Comparison of ENCODE assay signal across 1 cellular context in the genomic region with DNA sequence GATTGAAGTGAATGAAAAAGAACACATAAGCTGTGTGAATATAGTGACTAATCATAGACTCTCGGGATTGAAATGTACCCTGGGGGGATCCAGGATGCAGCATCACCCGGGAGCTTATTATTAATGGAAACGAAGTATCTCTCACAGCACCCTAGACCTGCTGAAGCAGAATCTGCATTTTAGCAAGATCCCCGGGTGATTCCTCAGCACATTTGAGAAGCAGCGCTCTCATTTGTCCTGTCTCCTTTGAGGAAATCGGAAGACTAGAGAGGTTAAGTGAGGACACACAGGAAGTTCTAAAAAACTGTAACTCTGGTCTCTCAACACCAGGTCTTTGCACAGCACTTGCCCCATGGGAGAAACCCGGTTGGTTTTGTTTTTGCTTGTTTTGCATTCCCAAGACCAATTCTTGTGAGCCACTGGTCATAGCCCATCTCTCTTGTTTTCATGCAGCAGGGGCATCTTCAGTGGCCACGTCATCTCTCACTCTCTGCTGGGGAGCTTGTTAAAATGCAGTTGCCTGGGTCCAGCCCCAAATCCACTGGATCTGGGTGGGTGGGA.
TF ChIP-seq lines count a peak whose summit lies in the region.

No MANE protein-coding gene starts in this region.

TF ChIP-seq in A549, 52 proteins besides CTCF, POLR2A, EP300 and RAD21 (continued from another document):
- TF ChIP-seq KDM1A (IDR thresholded peaks at IDR 0.05; ENCODE audit: low read depth), result no peak
- TF ChIP-seq ZFP36 (IDR thresholded peaks at IDR 0.05; ENCODE audit: borderline replicate concordance, partially characterized antibody), result no peak
